In the genomic region with DNA sequence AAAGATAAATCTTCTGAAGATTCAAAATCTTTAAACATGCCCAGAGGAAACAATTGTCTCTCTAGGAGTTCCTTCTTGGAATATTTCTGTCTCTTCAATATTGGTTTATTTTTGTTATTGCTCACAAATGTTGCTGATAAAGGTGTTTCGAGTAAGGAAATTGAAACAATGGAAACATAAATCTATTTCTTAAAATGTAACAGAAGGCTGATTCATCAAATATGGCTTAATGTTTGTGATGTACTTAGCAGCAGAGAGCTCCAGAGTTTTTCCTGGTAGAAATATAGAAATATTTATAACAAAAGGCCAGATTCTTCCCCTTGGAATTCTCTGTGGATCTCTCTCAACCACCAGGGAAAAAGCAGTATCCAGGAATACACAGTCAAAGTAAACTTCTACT, we compare ENCODE assay signal across 32 cellular contexts.
"Had no signal": no experiment of that assay in that cellular context is flagged by ENCODE, and none has a peak within 500 bp of the region (broad histone marks: within the 10 kb centered on the region; RNA-seq: fewer than 3 reads in every experiment).

No MANE protein-coding gene starts in this region.

- ATAC-seq: activated CD4-positive, CD25-positive, alpha-beta regulatory T cell treated with anti-CD3 and anti-CD28 coated beads, Interleukin-2, amount 50 U/mL, for 24 hours; gastroesophageal sphincter; left cardiac atrium; lower lobe of right lung; pancreas; stimulated activated naive B cell treated with anti-CD40 and anti-IgM and Interleukin-4, amounts not matched to agents 10 μg/mL and 1 μg/mL and 100 μg/mL, for 72 hours; upper lobe of right lung had no signal

- H3K4me2 ChIP-seq: hepatocyte had no signal

- H3K36me3 ChIP-seq: adrenal gland, ascending aorta, gastroesophageal sphincter, lower lobe of right lung, neutrophil, pancreas, prostate gland, stomach, thyroid gland, upper lobe of right lung, WERI-Rb-1 had no signal

- H3K27me3 ChIP-seq: adrenal gland, ascending aorta, gastroesophageal sphincter, hepatocyte, neutrophil, pancreas, stomach, thyroid gland, upper lobe of right lung had no signal

- H3K27ac Mint-ChIP-seq: activated naive CD8-positive, alpha-beta T cell; dendritic cell treated with granulocyte-macrophage colony-stimulating factor and Interleukin-4, amounts not matched to agents 40 ng/mL and 50 ng/mL, for 4 days; stimulated activated naive B cell treated with anti-CD40 and anti-IgM and Interleukin-4, amounts not matched to agents 10 μg/mL and 1 μg/mL and 100 μg/mL, for 72 hours; T-helper 1 cell treated with Interleukin-12 subunit alpha and Interleukin-12 subunit beta and Interleukin-4 antibody, amounts not matched to agents 30 μg/mL and 1 μg/mL, for 36 hours had no signal

- H3K27ac ChIP-seq: adrenal gland, ascending aorta, gastroesophageal sphincter, hepatocyte, lower lobe of right lung, neutrophil, pancreas, prostate gland, stomach, upper lobe of right lung, WERI-Rb-1 had no signal

- H3K9me3 Mint-ChIP-seq: dendritic cell treated with granulocyte-macrophage colony-stimulating factor and Interleukin-4, amounts not matched to agents 40 ng/mL and 50 ng/mL, for 4 days; nephron progenitor cell; T-helper 1 cell treated with Interleukin-12 subunit alpha and Interleukin-12 subunit beta and Interleukin-4 antibody, amounts not matched to agents 30 μg/mL and 1 μg/mL, for 36 hours had no signal

- H3K9me3 ChIP-seq: adrenal gland, ascending aorta, gastroesophageal sphincter, lower lobe of right lung, neutrophil, pancreas, prostate gland, stomach, thyroid gland, upper lobe of right lung had no signal

- H3K36me3 Mint-ChIP-seq: activated naive CD8-positive, alpha-beta T cell; stimulated activated naive B cell treated with anti-CD40 and anti-IgM and Interleukin-4, amounts not matched to agents 10 μg/mL and 1 μg/mL and 100 μg/mL, for 72 hours had no signal

- H2AFZ ChIP-seq: hepatocyte had no signal

- H3K4me3 Mint-ChIP-seq: activated naive CD8-positive, alpha-beta T cell; dendritic cell treated with granulocyte-macrophage colony-stimulating factor and Interleukin-4, amounts not matched to agents 40 ng/mL and 50 ng/mL, for 4 days; stimulated activated naive B cell treated with anti-CD40 and anti-IgM and Interleukin-4, amounts not matched to agents 10 μg/mL and 1 μg/mL and 100 μg/mL, for 72 hours; T-helper 1 cell treated with Interleukin-12 subunit alpha and Interleukin-12 subunit beta and Interleukin-4 antibody, amounts not matched to agents 30 μg/mL and 1 μg/mL, for 36 hours had no signal

- H3K4me1 ChIP-seq: adrenal gland, ascending aorta, lower lobe of right lung, pancreas, prostate gland, upper lobe of right lung had no signal

- H3K4me1 Mint-ChIP-seq: stimulated activated naive B cell treated with anti-CD40 and anti-IgM and Interleukin-4, amounts not matched to agents 10 μg/mL and 1 μg/mL and 100 μg/mL, for 72 hours had no signal

- H3K27me3 Mint-ChIP-seq: activated naive CD8-positive, alpha-beta T cell; dendritic cell treated with granulocyte-macrophage colony-stimulating factor and Interleukin-4, amounts not matched to agents 40 ng/mL and 50 ng/mL, for 4 days; stimulated activated naive B cell treated with anti-CD40 and anti-IgM and Interleukin-4, amounts not matched to agents 10 μg/mL and 1 μg/mL and 100 μg/mL, for 72 hours had no signal

- H3K4me3 ChIP-seq: adrenal gland, ascending aorta, gastroesophageal sphincter, hepatocyte, lower lobe of right lung, pancreas, prostate gland, stomach, thyroid gland, upper lobe of right lung had no signal

- DNase-seq: activated CD4-positive, alpha-beta T cell treated with anti-CD3 and anti-CD28 coated beads for 48 hours; activated CD4-positive, alpha-beta T cell treated with anti-CD3 and anti-CD28 coated beads, Interleukin-2, amount 50 U/mL, for 48 hours; activated CD8-positive, alpha-beta memory T cell treated with anti-CD3 and anti-CD28 coated beads for 24 hours; activated effector memory CD4-positive, alpha-beta T cell treated with Interleukin-2 at 50 U/mL for 16 hours; activated naive CD4-positive, alpha-beta T cell treated with Interleukin-2 at 50 U/mL for 16 hours; adrenal gland; central memory CD4-positive, alpha-beta T cell; effector CD4-positive, alpha-beta T cell; islet precursor cell; left cardiac atrium; lower lobe of right lung; nephron progenitor cell; pancreas; retina; stimulated activated CD4-positive, alpha-beta T cell treated with anti-CD3 and anti-CD28 coated beads, Interleukin-15, amount 100 ng/mL, for 24 hours; stimulated activated CD4-positive, alpha-beta T cell treated with anti-CD3 and anti-CD28 coated beads, Interleukin-2, amount 100 ng/mL, for 24 hours; stimulated activated naive B cell treated with anti-CD40 and anti-IgM and Interleukin-4, amounts not matched to agents 10 μg/mL and 1 μg/mL and 100 μg/mL, for 72 hours; stomach; SW 1271; T-helper 9 cell; thyroid gland; upper lobe of right lung; WERI-Rb-1 had no signal
